9 cellular contexts compared by ENCODE assay signal in genomic region chr18:48942554-48943261, GRCh38. TPM values are rescaled to one million over a fixed set of nuclear protein-coding genes. Genes with fewer than 3 reads are reported as not detected.
DNase-seq lines count a peak whose midpoint lies in the region; ATAC-seq and TF ChIP-seq lines count a peak whose summit lies in the region.
"Had no signal": no experiment of that assay in that cellular context is flagged by ENCODE, and none has a peak within 500 bp of the region (broad histone marks: within the 10 kb centered on the region; RNA-seq: fewer than 3 reads in every experiment).

No MANE protein-coding gene starts in this region.

- H3K36me3 ChIP-seq in mammary epithelial cell (ENCODE audit: insufficient read depth, low read length) (peaks cover 2% of the 10 kb centered on the region), mesendoderm (ENCODE audit: control insufficient read depth, insufficient read depth, low read length) (peaks cover 24% of the 10 kb centered on the region)

- WGBS in mammary epithelial cell (ENCODE audit: low coverage, missing lambda C conversion rate), result under 1% methylated on average over 12 of the region's 12 CpGs
- WGBS in mesendoderm (ENCODE audit: extremely low coverage, insufficient coverage, low lambda C conversion rate), result no CpG with 5 or more reads among the region's 12 CpGs

- peak overlapping the region; percentile 64 for H3K4me2 ChIP-seq in mammary epithelial cell (ENCODE audit: insufficient read depth, low read depth, low read length)
- H3K4me2 ChIP-seq in mesendoderm (ENCODE audit: low read length), result peak overlapping the region; percentile 23

- no peak overlapping the region for H2BK120ac ChIP-seq in mesendoderm (ENCODE audit: low read depth, low read length)

- H4K20me1 ChIP-seq in mammary epithelial cell (ENCODE audit: insufficient read depth, low read length), result no peaks in the 10 kb centered on the region

- H2AFZ ChIP-seq in mammary epithelial cell (ENCODE audit: low read depth, low read length), result no peak overlapping the region

- peak overlapping the region; percentile 44 for H3K56ac ChIP-seq in mesendoderm (ENCODE audit: low read length)

- H3K79me2 ChIP-seq in mammary epithelial cell (ENCODE audit: insufficient read depth, low read length), result peaks cover 92% of the 10 kb centered on the region
- H3K79me2 ChIP-seq in mesendoderm (ENCODE audit: control insufficient read depth, insufficient read depth, low read length), result peaks cover 100% of the 10 kb centered on the region

- no peak overlapping the region for H2AK5ac ChIP-seq in mesendoderm (ENCODE audit: low read length)

- peak; percentile 98 for DNase-seq in ACHN
- peak; percentile 88 for DNase-seq in HK-2 (ENCODE audit: unreplicated experiment)
- peak; percentile 98 for DNase-seq in mammary epithelial cell
- peak; percentile 81 for DNase-seq in mesendoderm

- in situ Hi-C loops in ACHN (cut with HindIII; ENCODE audit: low pct_ligation_motif_present, low pct_unique_long_range_greater_than_20kb, low sequenced_read_pairs) (loop anchor here (25.0 kb wide), 1 partner anchor 245 kb away; no protein-coding TSS in a partner anchor), mammary epithelial cell (cut with MboI; ENCODE audit: low sequenced_read_pairs in 2 of 2) (loop anchor here in 1 of 2 donors (10.0 kb wide), 1 partner anchor 232 kb away; no protein-coding TSS in a partner anchor)

- CTCF ChIA-PET in mammary epithelial cell (lab: Charles Lee; ENCODE audit: low non-redundant PET), result no interaction called here

- no peak overlapping the region for H4K8ac ChIP-seq in mesendoderm (ENCODE audit: low read depth, low read length)

- dilution Hi-C loops in mammary epithelial cell (cut with HindIII; ENCODE audit: low sequenced_read_pairs), result loop anchor here (5.0 kb wide), 1 partner anchor 100 kb away; no protein-coding TSS in a partner anchor

- BruUV-seq in mammary epithelial cell (replicated peaks; lab: Mats Ljungman, UMichigan), result TSS peak; percentile 53

- H3K27me3 ChIP-seq in mammary epithelial cell (ENCODE audit: insufficient read depth, low read length), result no peaks in the 10 kb centered on the region
- H3K27me3 ChIP-seq in mesendoderm (ENCODE audit: insufficient read depth, low read length, poor library complexity), result no peaks in the 10 kb centered on the region
- H3K27me3 ChIP-seq: neutrophil had no signal

- ATAC-seq in GM21360 (IDR thresholded peaks at IDR 0.05; ENCODE audit: unreplicated experiment) (no peak), HG03439 (IDR thresholded peaks at IDR 0.05; ENCODE audit: unreplicated experiment) (no peak), GM19467 (IDR thresholded peaks at IDR 0.05; ENCODE audit: unreplicated experiment) (no peak), GM18520 (IDR thresholded peaks at IDR 0.05; ENCODE audit: unreplicated experiment) (no peak)

- no peak overlapping the region for H3K4ac ChIP-seq in mesendoderm (ENCODE audit: low read depth, low read length)

- H3K9ac ChIP-seq in mammary epithelial cell (ENCODE audit: insufficient read depth, low read length), result peak overlapping the region; percentile 25
- peak overlapping the region; percentile 35 for H3K9ac ChIP-seq in mesendoderm (ENCODE audit: low read length)

- no peak for TF ChIP-seq CTCF in mammary epithelial cell (conservative IDR thresholded peaks at IDR 0.05 in 1 of 2, IDR thresholded peaks at IDR 0.05 in 1 of 2; ENCODE audit: extremely low read depth in 1 of 2, insufficient read depth in 1 of 2, low read depth in 1 of 2, low read length in 2 of 2)

- H2BK15ac ChIP-seq in mesendoderm (replicated peaks; ENCODE audit: low read depth), result no peak overlapping the region

- no peak overlapping the region for H2BK5ac ChIP-seq in mesendoderm (ENCODE audit: low read length)

- H3K4me1 ChIP-seq in mammary epithelial cell (ENCODE audit: insufficient read depth, low read length) (peaks cover 86% of the 10 kb centered on the region), mesendoderm (ENCODE audit: control insufficient read depth, low read depth, low read length) (peaks cover 64% of the 10 kb centered on the region)

- intact Hi-C loops in mammary epithelial cell (cut with micrococcal nuclease), result loop anchor here (5.0 to 10.0 kb wide), 3 partner anchors 110 to 505 kb away; no protein-coding TSS in a partner anchor

- no peak overlapping the region for H3K23ac ChIP-seq in mesendoderm (ENCODE audit: low read length)

- H3K27ac ChIP-seq in mammary epithelial cell (ENCODE audit: insufficient read depth, low read depth, low read length) (peak overlapping the region; percentile 78), mesendoderm (ENCODE audit: low read depth, low read length) (peak overlapping the region; percentile 40)
- H3K27ac ChIP-seq: neutrophil had no signal

- no peak overlapping the region for H4K5ac ChIP-seq in mesendoderm (ENCODE audit: low read length)

- no peak overlapping the region for H3K18ac ChIP-seq in mesendoderm (ENCODE audit: low read length)

- H3K4me3 ChIP-seq in mammary epithelial cell (replicated peaks in 1 of 3; ENCODE audit: insufficient read depth in 1 of 3, low read depth in 2 of 3, low read length in 3 of 3), result no peak overlapping the region
- H3K4me3 ChIP-seq in mesendoderm (ENCODE audit: low read length), result no peak overlapping the region

- H3K79me1 ChIP-seq in mesendoderm (ENCODE audit: low read length), result no peaks in the 10 kb centered on the region

- H3K9me3 ChIP-seq in mammary epithelial cell (replicated peaks; ENCODE audit: insufficient read depth, low read length), result no peaks in the 10 kb centered on the region
- H3K9me3 ChIP-seq: neutrophil had no signal

RNA-seq across cellular contexts. Expression of gene SMAD7, which starts 8.1 kb away (rescaled TPM):
- 10 to 100 TPM; 15.7 to 20.0 TPM for total RNA-seq in mammary epithelial cell
- 8.2 TPM for polyA plus RNA-seq in mammary epithelial cell
- polyA minus RNA-seq in mammary epithelial cell, result 53.8 TPM
- polyA plus RNA-seq in mesendoderm (2013, experiment 1 of 2), result 25.8 TPM
- 23.8 TPM for polyA plus RNA-seq in mesendoderm (2013, experiment 2 of 2)
